In genomic region chr4:140865253-140865652, GRCh38 we compare ENCODE assay signal across 28 cellular contexts.
"Had no signal": no experiment of that assay in that cellular context is flagged by ENCODE, and none has a peak within 500 bp of the region (broad histone marks: within the 10 kb centered on the region; RNA-seq: fewer than 3 reads in every experiment).

No MANE protein-coding gene starts in this region.

- H3K4me1 ChIP-seq: esophagus squamous epithelium had no signal

- H3K27me3 ChIP-seq: brain microvascular endothelial cell, esophagus squamous epithelium, gastroesophageal sphincter, heart right ventricle had no signal

- H3K27ac ChIP-seq: brain microvascular endothelial cell, coronary artery, esophagus squamous epithelium, heart right ventricle, hepatocyte, VCaP had no signal

- DNase-seq: activated CD4-positive, alpha-beta T cell treated with anti-CD3 and anti-CD28 coated beads for 1 hour; activated CD4-positive, alpha-beta T cell treated with anti-CD3 and anti-CD28 coated beads for 48 hours; activated CD4-positive, alpha-beta T cell treated with anti-CD3 and anti-CD28 coated beads, Interleukin-2, amount 50 U/mL, for 1 hour; activated CD4-positive, alpha-beta T cell treated with anti-CD3 and anti-CD28 coated beads, Interleukin-2, amount 50 U/mL, for 48 hours; activated CD8-positive, alpha-beta memory T cell treated with anti-CD3 and anti-CD28 coated beads for 24 hours; activated CD8-positive, alpha-beta T cell treated with anti-CD3 and anti-CD28 coated beads for 36 hours; activated effector memory CD4-positive, alpha-beta T cell treated with Interleukin-2 at 50 U/mL for 16 hours; activated gamma-delta T cell treated with Interleukin-2 at 50 U/mL for 16 hours; activated naive CD4-positive, alpha-beta T cell treated with anti-CD3 and anti-CD28 coated beads, Interleukin-2, amount 50 U/mL, for 16 hours; activated naive CD4-positive, alpha-beta T cell treated with Interleukin-2 at 50 U/mL for 16 hours; activated T-cell treated with anti-CD3 and anti-CD28 coated beads, Interleukin-2, amount 50 U/mL, for 4 hours; amniotic stem cell; anterior cingulate cortex; brain microvascular endothelial cell; effector CD4-positive, alpha-beta T cell; effector memory CD8-positive, alpha-beta T cell; erythroblast; esophagus squamous epithelium; foreskin melanocyte; heart right ventricle; T-helper 2 cell had no signal

- H3K36me3 ChIP-seq: brain microvascular endothelial cell, esophagus squamous epithelium had no signal

- H3K9me3 ChIP-seq: esophagus squamous epithelium, gastroesophageal sphincter, heart right ventricle had no signal

- H3K4me3 ChIP-seq: coronary artery, esophagus squamous epithelium, gastroesophageal sphincter, heart right ventricle, hepatocyte had no signal

- FAIRE-seq: astrocyte, bronchial epithelial cell had no signal

- ATAC-seq: activated CD8-positive, alpha-beta T cell treated with anti-CD3 and anti-CD28 coated beads for 36 hours; activated T-cell treated with anti-CD3 and anti-CD28 coated beads, Interleukin-2, amount 50 U/mL, for 4 hours; activated T-helper 17 cell treated with anti-CD3 and anti-CD28 coated beads, Interleukin-2, amount 50 U/mL, for 72 hours; effector memory CD8-positive, alpha-beta T cell; heart right ventricle had no signal
